12 cellular contexts compared by ENCODE assay signal in genomic region chr16:17358846-17359245, GRCh38.
DNase-seq lines count a peak whose midpoint lies in the region; ATAC-seq lines count a peak whose summit lies in the region.
"Had no signal": no experiment of that assay in that cellular context is flagged by ENCODE, and none has a peak within 500 bp of the region (broad histone marks: within the 10 kb centered on the region; RNA-seq: fewer than 3 reads in every experiment).

No MANE protein-coding gene starts in this region.

- peak overlapping the region; percentile 84 for H3K27ac Mint-ChIP-seq in activated CD4-positive, alpha-beta T cell treated with anti-CD3 and anti-CD28 coated beads, Interleukin-2, amount 10 ng/mL, durations not matched to agents 7 days and 5 days
- peak overlapping the region; percentile 74 for H3K27ac Mint-ChIP-seq in activated CD4-positive, alpha-beta memory T cell treated with anti-CD3 and anti-CD28 coated beads for 36 hours
- peak overlapping the region in 1 of 2 donors; percentile 84 for H3K27ac Mint-ChIP-seq in stimulated activated naive CD8-positive, alpha-beta T cell treated with anti-CD3 and anti-CD28 coated beads, Interleukin-15, amount 100 ng/mL, for 72 hours

- ATAC-seq in stimulated activated naive CD8-positive, alpha-beta T cell treated with anti-CD3 and anti-CD28 coated beads, Interleukin-15, amount 100 ng/mL, for 72 hours: no peak
- ATAC-seq in GM18858 (IDR thresholded peaks at IDR 0.05; ENCODE audit: unreplicated experiment): no peak

- peaks cover 5% of the 10 kb centered on the region for H3K9me3 Mint-ChIP-seq in activated CD4-positive, alpha-beta T cell treated with anti-CD3 and anti-CD28 coated beads, Interleukin-2, amount 10 ng/mL, durations not matched to agents 7 days and 5 days
- no peaks in the 10 kb centered on the region for H3K9me3 Mint-ChIP-seq in activated CD4-positive, alpha-beta memory T cell treated with anti-CD3 and anti-CD28 coated beads for 36 hours
- no peaks in the 10 kb centered on the region for H3K9me3 Mint-ChIP-seq in stimulated activated naive CD8-positive, alpha-beta T cell treated with anti-CD3 and anti-CD28 coated beads, Interleukin-15, amount 100 ng/mL, for 72 hours

- peaks cover 66% of the 10 kb centered on the region for H3K36me3 Mint-ChIP-seq in activated CD4-positive, alpha-beta T cell treated with anti-CD3 and anti-CD28 coated beads, Interleukin-2, amount 10 ng/mL, durations not matched to agents 7 days and 5 days (ENCODE audit: low read depth)
- peaks cover 5% of the 10 kb centered on the region for H3K36me3 Mint-ChIP-seq in activated CD4-positive, alpha-beta memory T cell treated with anti-CD3 and anti-CD28 coated beads for 36 hours

- POLR2A ChIA-PET in activated CD4-positive, alpha-beta T cell treated with anti-CD3 and anti-CD28 coated beads, Interleukin-2, amount 10 ng/mL, durations not matched to agents 7 days and 5 days (lab: Charles Lee): no interaction called here
- POLR2A ChIA-PET in activated CD4-positive, alpha-beta memory T cell treated with anti-CD3 and anti-CD28 coated beads for 36 hours (lab: Charles Lee): interaction anchor here (0.9 to 2.5 kb wide), 4 partner anchors 10 to 66 kb away, joined by 3 to 10 read pairs (median 6); no protein-coding TSS in a partner anchor

- no peaks in the 10 kb centered on the region for H3K27me3 Mint-ChIP-seq in activated CD4-positive, alpha-beta T cell treated with anti-CD3 and anti-CD28 coated beads, Interleukin-2, amount 10 ng/mL, durations not matched to agents 7 days and 5 days
- H3K27me3 Mint-ChIP-seq in activated CD4-positive, alpha-beta memory T cell treated with anti-CD3 and anti-CD28 coated beads for 36 hours: no peaks in the 10 kb centered on the region
- no peaks in the 10 kb centered on the region for H3K27me3 Mint-ChIP-seq in stimulated activated naive CD8-positive, alpha-beta T cell treated with anti-CD3 and anti-CD28 coated beads, Interleukin-15, amount 100 ng/mL, for 72 hours

- no peak overlapping the region for H3K4me3 Mint-ChIP-seq in activated CD4-positive, alpha-beta T cell treated with anti-CD3 and anti-CD28 coated beads, Interleukin-2, amount 10 ng/mL, durations not matched to agents 7 days and 5 days
- no peak overlapping the region for H3K4me3 Mint-ChIP-seq in activated CD4-positive, alpha-beta memory T cell treated with anti-CD3 and anti-CD28 coated beads for 36 hours
- H3K4me3 Mint-ChIP-seq in stimulated activated naive CD8-positive, alpha-beta T cell treated with anti-CD3 and anti-CD28 coated beads, Interleukin-15, amount 100 ng/mL, for 72 hours: peak overlapping the region; percentile 14 to 21

- peaks cover 72% of the 10 kb centered on the region for H3K4me1 Mint-ChIP-seq in activated CD4-positive, alpha-beta T cell treated with anti-CD3 and anti-CD28 coated beads, Interleukin-2, amount 10 ng/mL, durations not matched to agents 7 days and 5 days
- peaks cover 62% of the 10 kb centered on the region for H3K4me1 Mint-ChIP-seq in activated CD4-positive, alpha-beta memory T cell treated with anti-CD3 and anti-CD28 coated beads for 36 hours (ENCODE audit: low read depth)
- peaks cover 77% of the 10 kb centered on the region for H3K4me1 Mint-ChIP-seq in stimulated activated naive CD8-positive, alpha-beta T cell treated with anti-CD3 and anti-CD28 coated beads, Interleukin-15, amount 100 ng/mL, for 72 hours

- no peak for DNase-seq in activated CD4-positive, alpha-beta T cell treated with anti-CD3 and anti-CD28 coated beads, Interleukin-2, amount 10 ng/mL, durations not matched to agents 7 days and 5 days
- DNase-seq in activated CD4-positive, alpha-beta T cell treated with anti-CD3 and anti-CD28 coated beads, Interleukin-2, amount 50 U/mL, for 4 hours: no peak
- no peak for DNase-seq in activated CD4-positive, alpha-beta memory T cell treated with anti-CD3 and anti-CD28 coated beads for 36 hours
- peak; percentile 59 for DNase-seq in hepatic stellate cell (ENCODE audit: low spot score)
- DNase-seq in stimulated activated naive CD8-positive, alpha-beta T cell treated with anti-CD3 and anti-CD28 coated beads, Interleukin-15, amount 100 ng/mL, for 72 hours: no peak
- no peak for DNase-seq in HCEC 1CT
- no peak for DNase-seq in stimulated activated CD4-positive, alpha-beta T cell treated with anti-CD3 and anti-CD28 coated beads, Interleukin-12 subunit alpha, Interleukin-12 subunit beta, amount 100 ng/mL, for 4 hours
- DNase-seq: GOT3; NCI-H2081; OCI-M1; stimulated activated CD4-positive, alpha-beta T cell treated with anti-CD3 and anti-CD28 coated beads, Interleukin-4, amount 100 ng/mL, for 1 hour had no signal

- CTCF ChIA-PET in activated CD4-positive, alpha-beta T cell treated with anti-CD3 and anti-CD28 coated beads, Interleukin-2, amount 10 ng/mL, durations not matched to agents 7 days and 5 days (lab: Charles Lee): interaction anchor here (0.9 to 2.0 kb wide), 4 partner anchors 10 to 16 kb away, joined by 3 to 12 read pairs (median 6); no protein-coding TSS in a partner anchor
- CTCF ChIA-PET in activated CD4-positive, alpha-beta memory T cell treated with anti-CD3 and anti-CD28 coated beads for 36 hours (lab: Charles Lee): interaction anchor here (1.0 to 2.9 kb wide), 3 partner anchors 13 to 109 kb away, joined by 4 to 13 read pairs (median 12); no protein-coding TSS in a partner anchor

- intact Hi-C loops in activated CD4-positive, alpha-beta memory T cell treated with anti-CD3 and anti-CD28 coated beads for 36 hours (cut with micrococcal nuclease): loop anchor here (1.0 kb wide), 2 partner anchors 10 to 58 kb away; no protein-coding TSS in a partner anchor

Comparison
In these comparisons a context has a peak if more than half of its experiments do, and no peak if none do; other contexts are left out.
1. H3K4me3 Mint-ChIP-seq: peak in stimulated activated naive CD8-positive, alpha-beta T cell treated with anti-CD3 and anti-CD28 coated beads, Interleukin-15, amount 100 ng/mL, for 72 hours (2 of 2); none in activated CD4-positive, alpha-beta T cell treated with anti-CD3 and anti-CD28 coated beads, Interleukin-2, amount 10 ng/mL, durations not matched to agents 7 days and 5 days (single experiment) and activated CD4-positive, alpha-beta memory T cell treated with anti-CD3 and anti-CD28 coated beads for 36 hours (single experiment).